ENCODE assay signal across 1 cellular context in the genomic region with DNA sequence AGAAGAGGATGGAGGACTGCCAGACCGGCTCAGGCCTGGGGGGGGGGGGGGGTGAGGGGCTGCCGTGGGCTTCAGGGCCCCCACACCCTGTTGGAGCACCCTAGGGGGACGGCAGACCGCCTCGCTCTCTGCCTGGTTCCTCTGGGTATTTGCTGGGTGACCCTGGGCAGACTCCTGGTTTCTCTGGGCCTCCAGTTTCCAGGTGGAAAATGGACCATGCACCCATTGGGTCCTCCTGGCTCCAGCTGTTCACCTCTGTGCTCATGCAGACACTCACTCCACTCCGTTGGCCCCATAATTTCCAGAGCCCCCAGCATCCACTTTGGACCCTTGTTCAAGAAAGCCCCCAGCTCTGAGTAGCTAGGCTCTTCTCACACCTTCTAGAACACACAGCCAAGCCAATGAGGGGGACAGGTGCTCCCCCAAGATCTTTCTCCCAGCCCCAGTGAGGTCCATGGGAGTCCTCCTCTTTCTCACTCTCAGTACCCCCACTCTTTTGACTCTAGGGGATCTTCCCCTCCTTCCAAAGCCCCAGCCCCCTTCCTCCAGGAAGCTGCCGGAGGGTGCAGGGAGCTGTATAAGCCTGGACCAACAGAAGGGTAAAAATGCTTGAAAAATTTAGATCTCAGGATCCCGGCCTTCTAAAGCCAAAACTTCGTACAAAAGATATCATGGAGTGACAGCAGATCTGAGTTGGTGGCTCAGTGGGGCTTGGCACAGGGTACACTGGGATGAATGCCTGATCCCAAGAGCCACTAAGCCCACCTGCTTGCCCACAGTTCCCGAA.
TF ChIP-seq lines count a peak whose summit lies in the region.

No MANE protein-coding gene starts in this region.

TF ChIP-seq in IMR-90, 13 proteins besides CTCF, POLR2A, EP300 and RAD21:
- TF ChIP-seq RCOR1 (IDR thresholded peaks at IDR 0.05; ENCODE audit: insufficient replicate concordance, low read length), result no peak
- no peak for TF ChIP-seq NFE2L2 (IDR thresholded peaks at IDR 0.05; ENCODE audit: low read depth, low read length)
- TF ChIP-seq CEBPB (IDR thresholded peaks at IDR 0.05; ENCODE audit: low read depth, low read length), result no peak
- TF ChIP-seq, protein P1, sequence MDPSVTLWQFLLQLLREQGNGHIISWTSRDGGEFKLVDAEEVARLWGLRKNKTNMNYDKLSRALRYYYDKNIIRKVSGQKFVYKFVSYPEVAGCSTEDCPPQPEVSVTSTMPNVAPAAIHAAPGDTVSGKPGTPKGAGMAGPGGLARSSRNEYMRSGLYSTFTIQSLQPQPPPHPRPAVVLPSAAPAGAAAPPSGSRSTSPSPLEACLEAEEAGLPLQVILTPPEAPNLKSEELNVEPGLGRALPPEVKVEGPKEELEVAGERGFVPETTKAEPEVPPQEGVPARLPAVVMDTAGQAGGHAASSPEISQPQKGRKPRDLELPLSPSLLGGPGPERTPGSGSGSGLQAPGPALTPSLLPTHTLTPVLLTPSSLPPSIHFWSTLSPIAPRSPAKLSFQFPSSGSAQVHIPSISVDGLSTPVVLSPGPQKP (IDR thresholded peaks at IDR 0.05; ENCODE audit: borderline replicate concordance, low read depth, low read length), result no peak
- no peak for TF ChIP-seq MAFK (IDR thresholded peaks at IDR 0.05; ENCODE audit: low read depth, low read length)
- TF ChIP-seq, protein P2, sequence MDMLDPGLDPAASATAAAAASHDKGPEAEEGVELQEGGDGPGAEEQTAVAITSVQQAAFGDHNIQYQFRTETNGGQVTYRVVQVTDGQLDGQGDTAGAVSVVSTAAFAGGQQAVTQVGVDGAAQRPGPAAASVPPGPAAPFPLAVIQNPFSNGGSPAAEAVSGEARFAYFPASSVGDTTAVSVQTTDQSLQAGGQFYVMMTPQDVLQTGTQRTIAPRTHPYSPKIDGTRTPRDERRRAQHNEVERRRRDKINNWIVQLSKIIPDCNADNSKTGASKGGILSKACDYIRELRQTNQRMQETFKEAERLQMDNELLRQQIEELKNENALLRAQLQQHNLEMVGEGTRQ (IDR thresholded peaks at IDR 0.05; ENCODE audit: low read depth, low read length), result no peak
- no peak for TF ChIP-seq FOS (IDR thresholded peaks at IDR 0.05; ENCODE audit: low read depth, low read length)
- no peak for TF ChIP-seq MAZ (IDR thresholded peaks at IDR 0.05; ENCODE audit: borderline replicate concordance, low read depth, low read length)
- no peak for TF ChIP-seq SMC3 (IDR thresholded peaks at IDR 0.05; ENCODE audit: low read depth, low read length)
- TF ChIP-seq BHLHE40 (IDR thresholded peaks at IDR 0.05; ENCODE audit: low read depth, low read length), result no peak
